In genomic region chr14:71487941-71488340, GRCh38 we compare ENCODE assay signal across 20 cellular contexts.
A peak's percentile ranks its signal among the peaks of the same experiment; 100 is the strongest.
DNase-seq lines count a peak whose midpoint lies in the region; ATAC-seq and TF ChIP-seq lines count a peak whose summit lies in the region.
"Had no signal": no experiment of that assay in that cellular context is flagged by ENCODE, and none has a peak within 500 bp of the region (broad histone marks: within the 10 kb centered on the region; RNA-seq: fewer than 3 reads in every experiment).

No MANE protein-coding gene starts in this region.

- H3K27ac ChIP-seq in transverse colon, result no peak overlapping the region
- H3K27ac ChIP-seq: A549, esophagus muscularis mucosa, SJSA1 had no signal

- H3K4me3 Mint-ChIP-seq in stimulated activated effector memory CD8-positive, alpha-beta T cell treated with anti-CD3 and anti-CD28 coated beads, Interleukin-12 subunit alpha, Interleukin-12 subunit beta, amount 100 ng/mL, for 72 hours, result no peak overlapping the region
- H3K4me3 Mint-ChIP-seq: activated CD4-positive, alpha-beta memory T cell treated with anti-CD3 and anti-CD28 coated beads, Interleukin-2, amount 10 ng/mL, durations not matched to agents 7 days and 5 days; CD8-positive, alpha-beta T cell had no signal

- TF ChIP-seq POLR2A in transverse colon (IDR thresholded peaks at IDR 0.05), result no peak

- in situ Hi-C loops in transverse colon (cut with MboI; ENCODE audit: low pct_ligation_motif_present in 1 of 4, low pct_unique_long_range_greater_than_20kb in 1 of 4, low sequenced_read_pairs in 3 of 4), result no loop called here

- H3K36me3 Mint-ChIP-seq in stimulated activated effector memory CD8-positive, alpha-beta T cell treated with anti-CD3 and anti-CD28 coated beads, Interleukin-12 subunit alpha, Interleukin-12 subunit beta, amount 100 ng/mL, for 72 hours, result peaks cover 5% of the 10 kb centered on the region

- H3K9me3 ChIP-seq in transverse colon, result no peaks in the 10 kb centered on the region
- H3K9me3 ChIP-seq: A549, esophagus muscularis mucosa, SJSA1, tibial nerve had no signal

- ATAC-seq in stimulated activated effector memory CD8-positive, alpha-beta T cell treated with anti-CD3 and anti-CD28 coated beads, Interleukin-12 subunit alpha, Interleukin-12 subunit beta, amount 100 ng/mL, for 72 hours, result peak; percentile 72
- ATAC-seq in HG03457 (IDR thresholded peaks at IDR 0.05; ENCODE audit: unreplicated experiment), result no peak
- ATAC-seq: A549; CD8-positive, alpha-beta T cell; HCT116 had no signal

- intact Hi-C loops in transverse colon (cut with DNase I; ENCODE audit: low total_unique reads), result no loop called here

- no peaks in the 10 kb centered on the region for H3K9me3 Mint-ChIP-seq in stimulated activated effector memory CD8-positive, alpha-beta T cell treated with anti-CD3 and anti-CD28 coated beads, Interleukin-12 subunit alpha, Interleukin-12 subunit beta, amount 100 ng/mL, for 72 hours
- H3K9me3 Mint-ChIP-seq: activated CD4-positive, alpha-beta memory T cell treated with anti-CD3 and anti-CD28 coated beads, Interleukin-2, amount 10 ng/mL, durations not matched to agents 7 days and 5 days; CD8-positive, alpha-beta T cell had no signal

- no peak overlapping the region for H3K4me3 ChIP-seq in choroid plexus epithelial cell (ENCODE audit: low read depth, low read length)
- H3K4me3 ChIP-seq in transverse colon, result no peak overlapping the region
- H3K4me3 ChIP-seq: A549, esophagus muscularis mucosa, SJSA1, tibial nerve had no signal

- H3K27me3 ChIP-seq in transverse colon, result no peaks in the 10 kb centered on the region
- H3K27me3 ChIP-seq: esophagus muscularis mucosa, SJSA1, tibial nerve had no signal

- TF ChIP-seq CTCF in choroid plexus epithelial cell (conservative IDR thresholded peaks at IDR 0.05; ENCODE audit: low read depth, low read length), result no peak
- TF ChIP-seq CTCF in transverse colon (IDR thresholded peaks at IDR 0.05), result no peak

- peaks cover 0 to 22% (median 0%) of the 10 kb centered on the region in 4 donors for H3K4me1 ChIP-seq in transverse colon
- H3K4me1 ChIP-seq: A549 had no signal

- DNase-seq in activated CD8-positive, alpha-beta memory T cell treated with anti-CD3 and anti-CD28 coated beads, Interleukin-2, amount 50 U/mL, for 4 hours, result peak; percentile 18
- no peak for DNase-seq in activated CD8-positive, alpha-beta memory T cell treated with anti-CD3 and anti-CD28 coated beads for 24 hours
- peak; percentile 2 for DNase-seq in OCI-M1 (lab: John Stamatoyannopoulos, UW)
- DNase-seq in choroid plexus epithelial cell (ENCODE audit: low read depth), result peak; percentile 17
- no peak for DNase-seq in stimulated activated effector memory CD8-positive, alpha-beta T cell treated with anti-CD3 and anti-CD28 coated beads, Interleukin-12 subunit alpha, Interleukin-12 subunit beta, amount 100 ng/mL, for 72 hours (ENCODE audit: low spot score in 2 of 2)
- no peak for DNase-seq in transverse colon
- no peak for DNase-seq in stimulated activated naive CD4-positive, alpha-beta T cell treated with Interleukin-2 at 50 U/mL for 16 hours (lab: John Stamatoyannopoulos, UW)
- DNase-seq: activated CD4-positive, alpha-beta memory T cell treated with anti-CD3 and anti-CD28 coated beads, Interleukin-2, amount 10 ng/mL, durations not matched to agents 7 days and 5 days; activated effector memory CD4-positive, alpha-beta T cell treated with Interleukin-2 at 50 U/mL for 16 hours; CD8-positive, alpha-beta T cell; kidney glomerular epithelial cell; midbrain; NCI-H1105; stimulated activated CD4-positive, alpha-beta T cell treated with anti-CD3 and anti-CD28 coated beads, Interleukin-4, amount 100 ng/mL, for 1 hour had no signal

- TF ChIP-seq EP300 in transverse colon (IDR thresholded peaks at IDR 0.05; ENCODE audit: low read depth), result no peak

- peaks cover 22% of the 10 kb centered on the region for H3K4me1 Mint-ChIP-seq in stimulated activated effector memory CD8-positive, alpha-beta T cell treated with anti-CD3 and anti-CD28 coated beads, Interleukin-12 subunit alpha, Interleukin-12 subunit beta, amount 100 ng/mL, for 72 hours

- H3K36me3 ChIP-seq in transverse colon, result no peaks in the 10 kb centered on the region
- H3K36me3 ChIP-seq: esophagus muscularis mucosa, SJSA1, tibial nerve had no signal

- WGBS in transverse colon (ENCODE audit: low coverage in 1 of 2), 2 donors, result 61 to 69% methylated on average over 2 of the region's 2 CpGs

- H3K27ac Mint-ChIP-seq in stimulated activated effector memory CD8-positive, alpha-beta T cell treated with anti-CD3 and anti-CD28 coated beads, Interleukin-12 subunit alpha, Interleukin-12 subunit beta, amount 100 ng/mL, for 72 hours, result no peak overlapping the region
- H3K27ac Mint-ChIP-seq: activated CD4-positive, alpha-beta memory T cell treated with anti-CD3 and anti-CD28 coated beads, Interleukin-2, amount 10 ng/mL, durations not matched to agents 7 days and 5 days; CD8-positive, alpha-beta T cell had no signal

Comparison
In these comparisons a context has a peak if more than half of its experiments do, and no peak if none do; other contexts are left out.
1. DNase-seq: peak in activated CD8-positive, alpha-beta memory T cell treated with anti-CD3 and anti-CD28 coated beads, Interleukin-2, amount 50 U/mL, for 4 hours (single experiment), OCI-M1 (single experiment) and choroid plexus epithelial cell (single experiment); none in activated CD8-positive, alpha-beta memory T cell treated with anti-CD3 and anti-CD28 coated beads for 24 hours (single experiment), stimulated activated effector memory CD8-positive, alpha-beta T cell treated with anti-CD3 and anti-CD28 coated beads, Interleukin-12 subunit alpha, Interleukin-12 subunit beta, amount 100 ng/mL, for 72 hours (0 of 2), transverse colon (single experiment) and stimulated activated naive CD4-positive, alpha-beta T cell treated with Interleukin-2 at 50 U/mL for 16 hours (single experiment).